In the genomic region with DNA sequence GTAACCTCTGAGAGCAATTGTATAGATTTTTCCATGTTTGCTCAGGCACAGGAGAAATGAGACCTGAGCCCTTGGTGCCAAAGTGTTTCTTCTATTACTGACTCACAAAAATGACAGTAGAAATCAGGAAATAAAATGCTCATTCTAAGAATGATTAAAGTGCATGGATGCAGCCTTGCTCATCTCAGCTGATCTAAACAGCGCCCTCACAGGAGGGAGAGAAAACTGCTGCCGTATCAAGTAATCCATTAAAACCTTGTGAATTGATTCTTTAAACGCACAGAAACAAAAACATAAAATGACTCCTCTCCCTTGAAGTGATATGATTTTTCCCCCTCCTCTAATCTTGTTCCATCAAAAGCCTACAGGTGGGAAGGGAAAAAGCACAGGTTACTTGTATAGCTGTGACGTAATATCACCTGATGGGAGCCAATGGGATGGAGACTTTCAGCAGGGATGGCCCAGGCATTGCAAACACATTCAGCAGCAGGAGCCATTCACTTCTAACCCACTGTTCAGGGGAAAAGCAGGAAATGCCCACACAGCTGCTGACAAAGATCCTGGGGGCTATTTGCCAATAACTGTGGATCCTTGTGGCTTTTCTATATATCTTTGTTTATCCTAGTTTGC, we compare ENCODE assay signal across 13 cellular contexts.
DNase-seq lines count a peak whose midpoint lies in the region; ATAC-seq and TF ChIP-seq lines count a peak whose summit lies in the region.
"Had no signal": no experiment of that assay in that cellular context is flagged by ENCODE, and none has a peak within 500 bp of the region (broad histone marks: within the 10 kb centered on the region; RNA-seq: fewer than 3 reads in every experiment).

No MANE protein-coding gene starts in this region.

- H3K27me3 ChIP-seq in endodermal cell (ENCODE audit: control insufficient read depth, insufficient read depth, low read length, poor library complexity, severe bottlenecking): no peaks in the 10 kb centered on the region
- H3K27me3 ChIP-seq: BLaER1 treated with 17β-estradiol and CSF1 and Interleukin-3, amounts not matched to agents 10 nM and 100 nM; tibial artery had no signal

- no peaks in the 10 kb centered on the region for H3K9me3 ChIP-seq in endodermal cell (ENCODE audit: control insufficient read depth, low read length)
- H3K9me3 ChIP-seq: BLaER1 treated with 17β-estradiol and CSF1 and Interleukin-3, amounts not matched to agents 10 nM and 100 nM; SJCRH30; tibial artery had no signal

- WGBS in endodermal cell (ENCODE audit: insufficient coverage in 1 of 2, insufficient read length in 1 of 2), 2 experiments: 75 to 76% methylated on average over 2 to 4 of the region's 4 CpGs

- H3K4me3 ChIP-seq in NB4 (ENCODE audit: low read depth, low read length) (no peak overlapping the region), endodermal cell (ENCODE audit: low read length) (no peak overlapping the region)
- H3K4me3 ChIP-seq: BLaER1 treated with 17β-estradiol and CSF1 and Interleukin-3, amounts not matched to agents 10 nM and 100 nM; SJCRH30; tibial artery had no signal

- H3K4me1 Mint-ChIP-seq in activated naive CD4-positive, alpha-beta T cell treated with anti-CD3 and anti-CD28 coated beads for 36 hours (ENCODE audit: low read depth): no peaks in the 10 kb centered on the region
- peaks cover 19% of the 10 kb centered on the region for H3K4me1 Mint-ChIP-seq in endodermal cell
- H3K4me1 Mint-ChIP-seq in progenitor cell of endocrine pancreas (ENCODE audit: low read depth): peaks cover 4% of the 10 kb centered on the region

- H3K4me1 ChIP-seq in endodermal cell (ENCODE audit: control insufficient read depth, insufficient read depth, low read length): peaks cover 9% of the 10 kb centered on the region
- H3K4me1 ChIP-seq: BLaER1 treated with 17β-estradiol and CSF1 and Interleukin-3, amounts not matched to agents 10 nM and 100 nM; SJCRH30; tibial artery had no signal

- H3K36me3 ChIP-seq in endodermal cell (ENCODE audit: control insufficient read depth, insufficient read depth, low read length): no peaks in the 10 kb centered on the region
- H3K36me3 ChIP-seq: BLaER1 treated with 17β-estradiol and CSF1 and Interleukin-3, amounts not matched to agents 10 nM and 100 nM; SJCRH30; tibial artery had no signal

- ATAC-seq in activated naive CD4-positive, alpha-beta T cell treated with anti-CD3 and anti-CD28 coated beads, Interleukin-2, amount 50 U/mL, for 72 hours: no peak
- ATAC-seq: effector memory CD8-positive, alpha-beta T cell had no signal

- H3K36me3 Mint-ChIP-seq in activated naive CD4-positive, alpha-beta T cell treated with anti-CD3 and anti-CD28 coated beads for 36 hours (ENCODE audit: low read depth): no peaks in the 10 kb centered on the region
- no peaks in the 10 kb centered on the region for H3K36me3 Mint-ChIP-seq in activated naive CD4-positive, alpha-beta T cell treated with anti-CD3 and anti-CD28 coated beads, Interleukin-2, amount 50 U/mL, for 72 hours
- H3K36me3 Mint-ChIP-seq in endodermal cell (ENCODE audit: low read depth) (peaks cover 19% of the 10 kb centered on the region), progenitor cell of endocrine pancreas (ENCODE audit: insufficient read depth) (no peaks in the 10 kb centered on the region)

- TF ChIP-seq CTCF in NB4 (IDR thresholded peaks at IDR 0.05; ENCODE audit: low read depth, low read length) (peak; percentile 68), endodermal cell (conservative IDR thresholded peaks at IDR 0.05) (peak; percentile 88), progenitor cell of endocrine pancreas (IDR thresholded peaks at IDR 0.05; ENCODE audit: unreplicated experiment) (peak; percentile 71)

- no peak for TF ChIP-seq POLR2A in NB4 (IDR thresholded peaks at IDR 0.05; ENCODE audit: extremely low read depth, insufficient read length)

- H3K9me3 Mint-ChIP-seq in activated naive CD4-positive, alpha-beta T cell treated with anti-CD3 and anti-CD28 coated beads for 36 hours: no peaks in the 10 kb centered on the region
- peaks cover 7 to 13% of the 10 kb centered on the region in 2 donors for H3K9me3 Mint-ChIP-seq in activated naive CD4-positive, alpha-beta T cell treated with anti-CD3 and anti-CD28 coated beads, Interleukin-2, amount 50 U/mL, for 72 hours
- H3K9me3 Mint-ChIP-seq in endodermal cell (no peaks in the 10 kb centered on the region), progenitor cell of endocrine pancreas (ENCODE audit: low read depth) (no peaks in the 10 kb centered on the region)

- no peak overlapping the region for H3K27ac ChIP-seq in endodermal cell (ENCODE audit: low read depth, low read length)
- H3K27ac ChIP-seq: BLaER1 treated with 17β-estradiol and CSF1 and Interleukin-3, amounts not matched to agents 10 nM and 100 nM; SJCRH30; tibial artery had no signal

- no peak overlapping the region for H3K27ac Mint-ChIP-seq in activated naive CD4-positive, alpha-beta T cell treated with anti-CD3 and anti-CD28 coated beads for 36 hours
- no peak overlapping the region for H3K27ac Mint-ChIP-seq in activated naive CD4-positive, alpha-beta T cell treated with anti-CD3 and anti-CD28 coated beads, Interleukin-2, amount 50 U/mL, for 72 hours
- H3K27ac Mint-ChIP-seq in endodermal cell: no peak overlapping the region
- H3K27ac Mint-ChIP-seq in progenitor cell of endocrine pancreas: no peak overlapping the region
- H3K27ac Mint-ChIP-seq: effector memory CD8-positive, alpha-beta T cell had no signal

- H3K4me3 Mint-ChIP-seq in activated naive CD4-positive, alpha-beta T cell treated with anti-CD3 and anti-CD28 coated beads for 36 hours: no peak overlapping the region
- no peak overlapping the region for H3K4me3 Mint-ChIP-seq in endodermal cell
- H3K4me3 Mint-ChIP-seq in progenitor cell of endocrine pancreas (ENCODE audit: low read depth): no peak overlapping the region
- H3K4me3 Mint-ChIP-seq: effector memory CD8-positive, alpha-beta T cell had no signal

- no peaks in the 10 kb centered on the region for H3K27me3 Mint-ChIP-seq in activated naive CD4-positive, alpha-beta T cell treated with anti-CD3 and anti-CD28 coated beads for 36 hours (ENCODE audit: low read depth)
- H3K27me3 Mint-ChIP-seq in endodermal cell (ENCODE audit: insufficient read depth) (no peaks in the 10 kb centered on the region), progenitor cell of endocrine pancreas (no peaks in the 10 kb centered on the region)
- H3K27me3 Mint-ChIP-seq: effector memory CD8-positive, alpha-beta T cell had no signal

- peak; percentile 6 for DNase-seq in activated naive CD4-positive, alpha-beta T cell treated with anti-CD3 and anti-CD28 coated beads for 36 hours
- no peak for DNase-seq in activated naive CD4-positive, alpha-beta T cell treated with anti-CD3 and anti-CD28 coated beads, Interleukin-2, amount 50 U/mL, for 72 hours (ENCODE audit: low spot score in 2 of 2)
- DNase-seq in NB4 (ENCODE audit: low read depth) (peak; percentile 12), endodermal cell (peak; percentile 53), progenitor cell of endocrine pancreas (ENCODE audit: low spot score, unreplicated experiment) (no peak), MV-4-11 (lab: John Stamatoyannopoulos, UW) (no peak), dedifferentiated amniotic fluid mesenchymal stem cell (ENCODE audit: extremely low spot score) (no peak), NCI-H1048 (lab: John Stamatoyannopoulos, UW) (no peak)
- DNase-seq: effector memory CD8-positive, alpha-beta T cell; NCI-H1417; tibial artery had no signal

- H3K9ac ChIP-seq in endodermal cell (ENCODE audit: extremely low read depth, low read length, poor library complexity, severe bottlenecking): no peak overlapping the region
- H3K9ac ChIP-seq: BLaER1 treated with 17β-estradiol and CSF1 and Interleukin-3, amounts not matched to agents 10 nM and 100 nM had no signal

- intact Hi-C loops in activated naive CD4-positive, alpha-beta T cell treated with anti-CD3 and anti-CD28 coated beads for 36 hours (cut with micrococcal nuclease): no loop called here

- CTCF ChIA-PET in activated naive CD4-positive, alpha-beta T cell treated with anti-CD3 and anti-CD28 coated beads for 36 hours (lab: Charles Lee): no interaction called here

Comparison
In these comparisons a context has a peak if more than half of its experiments do, and no peak if none do; other contexts are left out.
1. DNase-seq: peak in activated naive CD4-positive, alpha-beta T cell treated with anti-CD3 and anti-CD28 coated beads for 36 hours (single experiment), NB4 (single experiment) and endodermal cell (single experiment); none in activated naive CD4-positive, alpha-beta T cell treated with anti-CD3 and anti-CD28 coated beads, Interleukin-2, amount 50 U/mL, for 72 hours (0 of 2), progenitor cell of endocrine pancreas (single experiment), MV-4-11 (single experiment), dedifferentiated amniotic fluid mesenchymal stem cell (single experiment) and NCI-H1048 (single experiment).
2. Peak in every context shown above with its lines, with median percentiles within 50 percentile points of each other: CTCF ChIP-seq.